Comparison of ENCODE assay signal across 23 cellular contexts in genomic region chr16:58051821-58052603, GRCh38. TPM values are rescaled to one million over a fixed set of nuclear protein-coding genes. Genes with fewer than 3 reads are reported as not detected.
A peak's percentile ranks its signal among the peaks of the same experiment; 100 is the strongest.
DNase-seq lines count a peak whose midpoint lies in the region; FAIRE-seq and TF ChIP-seq lines count a peak whose summit lies in the region.
"Had no signal": no experiment of that assay in that cellular context is flagged by ENCODE, and none has a peak within 500 bp of the region (broad histone marks: within the 10 kb centered on the region; RNA-seq: fewer than 3 reads in every experiment).

No MANE protein-coding gene starts in this region.

- no peak for FAIRE-seq in small intestine (lab: Jason Lieb, UNC)
- FAIRE-seq: A549, GM12891, GM18507 had no signal

- TF ChIP-seq POLR2A in thyroid gland (IDR thresholded peaks at IDR 0.05): no peak

- peak overlapping the region; percentile 73 for H2BK15ac ChIP-seq in neuronal stem cell (ENCODE audit: low read length)

- H4K8ac ChIP-seq in neuronal stem cell (ENCODE audit: low read depth, low read length): no peak overlapping the region

- H4K91ac ChIP-seq in neuronal stem cell (ENCODE audit: low read depth, low read length, poor library complexity): no peak overlapping the region

- DNase-seq in H7 (peak; percentile 32), endodermal cell (peak; percentile 41), neuronal stem cell (ENCODE audit: low spot score) (no peak), thyroid gland (peak; percentile 51 to 56), NCI-H1436 (lab: John Stamatoyannopoulos, UW) (no peak), NCI-H187 treated with DMSO at 0.1 percent for 48 hours (lab: John Stamatoyannopoulos, UW) (no peak), small intestine (no peak)
- DNase-seq: 8988T; ACHN; AML-193; C1 segment of cervical spinal cord; Calu3; CD4-positive, alpha-beta memory T cell; COR-L47; DMS53; DMS79 treated with DMSO at 0.1 percent for 48 hours; GF-D8; HFFc6 had no signal

- peak overlapping the region; percentile 71 for H2BK5ac ChIP-seq in neuronal stem cell (ENCODE audit: low read length)

- intact Hi-C loops in thyroid gland (cut with DNase I): no loop called here

- peaks cover 5% of the 10 kb centered on the region for H3K4me1 ChIP-seq in endodermal cell (ENCODE audit: control insufficient read depth, insufficient read depth, low read length)
- H3K4me1 ChIP-seq in neuronal stem cell (ENCODE audit: control insufficient read depth in 2 of 2, insufficient read depth in 1 of 2, low read depth in 1 of 2, low read length in 2 of 2): peaks cover 17 to 19% of the 10 kb centered on the region in 2 donors
- peaks cover 55 to 63% of the 10 kb centered on the region in 2 donors for H3K4me1 ChIP-seq in thyroid gland
- H3K4me1 ChIP-seq in small intestine (ENCODE audit: control insufficient read depth in 2 of 2, insufficient read depth in 1 of 2, low read depth in 1 of 2, low read length in 1 of 2): no peaks in the 10 kb centered on the region
- H3K4me1 ChIP-seq: A549, HAP-1 had no signal

- no peak overlapping the region for H2BK12ac ChIP-seq in neuronal stem cell (ENCODE audit: low read length)

- H3K36me3 ChIP-seq in H7 (replicated peaks; ENCODE audit: control insufficient read depth, insufficient read depth, low read length) (no peaks in the 10 kb centered on the region), endodermal cell (ENCODE audit: control insufficient read depth, insufficient read depth, low read length) (no peaks in the 10 kb centered on the region), neuronal stem cell (replicated peaks in 1 of 2; ENCODE audit: control insufficient read depth in 2 of 2, insufficient read depth in 2 of 2, low read length in 2 of 2) (no peaks in the 10 kb centered on the region), thyroid gland (no peaks in the 10 kb centered on the region), small intestine (ENCODE audit: control insufficient read depth in 2 of 2, insufficient read depth in 2 of 2, low read length in 2 of 2) (no peaks in the 10 kb centered on the region)
- H3K36me3 ChIP-seq: HAP-1 had no signal

- H3K14ac ChIP-seq in neuronal stem cell (ENCODE audit: low read length): no peak overlapping the region

- H3K36me3 Mint-ChIP-seq in endodermal cell (ENCODE audit: low read depth): no peaks in the 10 kb centered on the region
- H3K36me3 Mint-ChIP-seq: CD4-positive, alpha-beta memory T cell had no signal

- H2AFZ ChIP-seq in neuronal stem cell (ENCODE audit: low read length): peak overlapping the region; percentile 66

- H3K4me1 Mint-ChIP-seq in endodermal cell: peaks cover 6% of the 10 kb centered on the region

- H3K4me2 ChIP-seq in neuronal stem cell (ENCODE audit: insufficient read depth, low read length, poor library complexity, severe bottlenecking): no peak overlapping the region
- H3K4me2 ChIP-seq: A549, GM23338 had no signal

- H3K9me3 ChIP-seq in endodermal cell (ENCODE audit: control insufficient read depth, low read length) (no peaks in the 10 kb centered on the region), neuronal stem cell (replicated peaks in 1 of 2; ENCODE audit: control insufficient read depth in 2 of 2, insufficient read depth in 1 of 2, low read depth in 1 of 2, low read length in 2 of 2) (peaks cover 0 to 2% of the 10 kb centered on the region in 2 donors), thyroid gland (no peaks in the 10 kb centered on the region), small intestine (ENCODE audit: control insufficient read depth, low read depth) (no peaks in the 10 kb centered on the region)
- H3K9me3 ChIP-seq: A549, HAP-1 had no signal

- no peak overlapping the region for H3K4me3 ChIP-seq in H7 (ENCODE audit: insufficient read depth, low read depth, low read length)
- no peak overlapping the region for H3K4me3 ChIP-seq in endodermal cell (ENCODE audit: low read length)
- H3K4me3 ChIP-seq in neuronal stem cell (ENCODE audit: low read length in 2 of 2): peak overlapping the region in 1 of 2 donors; percentile 9
- no peak overlapping the region for H3K4me3 ChIP-seq in thyroid gland (replicated peaks in 1 of 3)
- no peak overlapping the region for H3K4me3 ChIP-seq in small intestine (ENCODE audit: low read depth in 1 of 2, low read length in 2 of 2)
- H3K4me3 ChIP-seq: A549, GM23338, HAP-1 had no signal

- H3K9me3 Mint-ChIP-seq in endodermal cell: no peaks in the 10 kb centered on the region
- H3K9me3 Mint-ChIP-seq: HFFc6 had no signal

- no peak overlapping the region for H3K9ac ChIP-seq in endodermal cell (ENCODE audit: extremely low read depth, low read length, poor library complexity, severe bottlenecking)
- no peak overlapping the region for H3K9ac ChIP-seq in neuronal stem cell (ENCODE audit: low read depth, low read length, poor library complexity)

- peak overlapping the region; percentile 51 for H3K18ac ChIP-seq in neuronal stem cell (ENCODE audit: low read length)

- no peak for TF ChIP-seq CTCF in endodermal cell (conservative IDR thresholded peaks at IDR 0.05)
- TF ChIP-seq CTCF in thyroid gland (IDR thresholded peaks at IDR 0.05): no peak

- H3K4ac ChIP-seq in neuronal stem cell (ENCODE audit: low read length): no peak overlapping the region

- H3K27ac Mint-ChIP-seq in endodermal cell: no peak overlapping the region
- H3K27ac Mint-ChIP-seq: CD4-positive, alpha-beta memory T cell; GM23338; HFFc6 had no signal

- H3K4me3 Mint-ChIP-seq in endodermal cell: no peak overlapping the region
- H3K4me3 Mint-ChIP-seq: GM23338, HFFc6 had no signal

- H2BK120ac ChIP-seq in neuronal stem cell (ENCODE audit: low read depth, low read length): no peak overlapping the region

- H3K27me3 ChIP-seq in H7 (ENCODE audit: control insufficient read depth, insufficient read depth, low read length) (no peaks in the 10 kb centered on the region), endodermal cell (ENCODE audit: control insufficient read depth, insufficient read depth, low read length, poor library complexity, severe bottlenecking) (no peaks in the 10 kb centered on the region), neuronal stem cell (ENCODE audit: control insufficient read depth in 3 of 3, insufficient read depth in 3 of 3, low read depth in 1 of 3, low read length in 3 of 3) (no peaks in the 10 kb centered on the region), thyroid gland (no peaks in the 10 kb centered on the region), small intestine (ENCODE audit: control insufficient read depth in 2 of 2, insufficient read depth in 2 of 2, low read length in 2 of 2) (no peaks in the 10 kb centered on the region)

- peak overlapping the region; percentile 83 for H2AK5ac ChIP-seq in neuronal stem cell (ENCODE audit: low read depth, low read length)

- H3K27ac ChIP-seq in endodermal cell (ENCODE audit: low read depth, low read length) (no peak overlapping the region), neuronal stem cell (replicated peaks; ENCODE audit: low read length) (no peak overlapping the region), thyroid gland (peak overlapping the region; percentile 41 to 97 (median 93)), small intestine (ENCODE audit: low read depth in 1 of 2, low read length in 1 of 2) (no peak overlapping the region)
- H3K27ac ChIP-seq: A549 had no signal

- 84 to 92% methylated on average over 5 to 10 of the region's 10 CpGs for WGBS in endodermal cell (ENCODE audit: insufficient coverage in 1 of 2, insufficient read length in 1 of 2), 2 experiments
- WGBS in neuronal stem cell (ENCODE audit: extremely low coverage in 2 of 2, insufficient read length in 2 of 2, insufficient replicate concordance in 1 of 2), 2 donors: no CpG with 5 or more reads among the region's 10 CpGs
- WGBS in thyroid gland, 2 donors: 54 to 65% methylated on average over 6 to 8 of the region's 10 CpGs
- 68 to 75% (median 75%) methylated on average over 9 to 10 of the region's 10 CpGs for WGBS in small intestine, 3 donors

- H3K79me1 ChIP-seq in neuronal stem cell (ENCODE audit: low read depth, low read length): no peaks in the 10 kb centered on the region

- H3K23ac ChIP-seq in neuronal stem cell (ENCODE audit: low read depth, low read length, poor library complexity): peak overlapping the region; percentile 17

- H3K27me3 Mint-ChIP-seq in endodermal cell (ENCODE audit: insufficient read depth): no peaks in the 10 kb centered on the region

RNA-seq across cellular contexts. Expression of gene MMP15, which starts 26.5 kb away (rescaled TPM):
- 58.2 and 60.7 TPM in 2 replicates for total RNA-seq in H7 (2014; rRNA removed; shearing (Covaris generic))
- total RNA-seq in endodermal cell: 100 to 1,000 TPM in 1 of 2 donors, 10 to 100 TPM in 1; 99.8 to 105 TPM
- polyA plus RNA-seq in endodermal cell (2013, experiment 1 of 2): 34.0 TPM
- polyA plus RNA-seq in endodermal cell (2013, experiment 2 of 2): 34.0 TPM
- 10.1 TPM for polyA plus RNA-seq in neuronal stem cell (2013, experiment 1 of 2)
- 10.1 TPM for polyA plus RNA-seq in neuronal stem cell (2013, experiment 2 of 2)
- total RNA-seq in thyroid gland: 100 to 1,000 TPM in 1 of 4 donors, 10 to 100 TPM in 3; 36.5 to 105 (median 80.5) TPM
- 10 to 100 TPM; 38.2 to 67.3 (median 47.2) TPM for polyA plus RNA-seq in small intestine

RNA-seq across cellular contexts. Expression of gene USB1, which starts 50.8 kb away (rescaled TPM):
- 20.0 and 23.9 TPM in 2 replicates for total RNA-seq in H7 (2014; rRNA removed; shearing (Covaris generic))
- total RNA-seq in endodermal cell (100 to 1,000 TPM; 139 to 163 TPM), thyroid gland (10 to 100 TPM; 31.4 to 79.0 (median 60.0) TPM)
- polyA plus RNA-seq in endodermal cell (2013, experiment 1 of 2): 62.2 TPM
- 62.7 TPM for polyA plus RNA-seq in endodermal cell (2013, experiment 2 of 2)
- 40.5 TPM for polyA plus RNA-seq in neuronal stem cell (2013, experiment 1 of 2)
- polyA plus RNA-seq in neuronal stem cell (2013, experiment 2 of 2): 39.6 TPM
- 10 to 100 TPM; 21.7 to 26.5 (median 26.2) TPM for polyA plus RNA-seq in small intestine

RNA-seq across cellular contexts. Expression of gene ZNF319, which starts 51.5 kb away (rescaled TPM):
- 3.1 and 3.4 TPM in 2 replicates for total RNA-seq in H7 (2014; rRNA removed; shearing (Covaris generic))
- total RNA-seq in endodermal cell (10 to 100 TPM in 1 of 2 donors, 1 to 10 TPM in 1; 9.8 to 10.8 TPM), thyroid gland (10 to 100 TPM; 12.1 to 24.0 (median 18.7) TPM)
- polyA plus RNA-seq in endodermal cell (2013, experiment 1 of 2): 11.5 TPM
- polyA plus RNA-seq in endodermal cell (2013, experiment 2 of 2): 8.2 TPM
- 7.0 TPM for polyA plus RNA-seq in neuronal stem cell (2013, experiment 1 of 2)
- 8.3 TPM for polyA plus RNA-seq in neuronal stem cell (2013, experiment 2 of 2)
- polyA plus RNA-seq in small intestine: 1 to 10 TPM; 2.2 to 4.0 (median 2.4) TPM

Comparison
In these comparisons a context has a peak if more than half of its experiments do, and no peak if none do; other contexts are left out.
1. DNase-seq: peak in H7 (single experiment), endodermal cell (single experiment) and thyroid gland (2 of 2); none in neuronal stem cell (single experiment), NCI-H1436 (single experiment), NCI-H187 treated with DMSO at 0.1 percent for 48 hours (single experiment) and small intestine (single experiment).
2. H3K27ac ChIP-seq: peak in thyroid gland (3 of 3); none in endodermal cell (single experiment), neuronal stem cell (single experiment) and small intestine (0 of 2).